ENCODE assay signal across 29 cellular contexts in genomic region chr12:107347261-107347660, GRCh38.
"Had no signal": no experiment of that assay in that cellular context is flagged by ENCODE, and none has a peak within 500 bp of the region (broad histone marks: within the 10 kb centered on the region; RNA-seq: fewer than 3 reads in every experiment).

No MANE protein-coding gene starts in this region.

- H3K4me3 ChIP-seq: heart left ventricle, left lung, lower lobe of right lung, ovary, right atrium auricular region, spleen, testis, tibial artery, upper lobe of right lung had no signal

- DNase-seq: heart left ventricle; hypothalamus; immature natural killer cell; kidney; left colon; left lung; lower lobe of right lung; mammary epithelial cell; mesenchymal stem cell; naive thymus-derived CD8-positive, alpha-beta T cell; ovary; small intestine; spleen; stimulated activated CD4-positive, alpha-beta T cell treated with anti-CD3 and anti-CD28 coated beads, Interleukin-4, amount 100 ng/mL, for 24 hours; stimulated activated naive CD4-positive, alpha-beta T cell treated with Interleukin-2 at 50 U/mL for 16 hours; stimulated activated naive CD8-positive, alpha-beta T cell treated with anti-CD3 and anti-CD28 coated beads, Interleukin-15, amount 100 ng/mL, for 72 hours; substantia nigra; testis; tibial artery; trophoblast cell; upper lobe of right lung had no signal

- H3K36me3 ChIP-seq: heart left ventricle, left lung, lower lobe of right lung, ovary, right atrium auricular region, spleen, tibial artery, upper lobe of right lung had no signal

- H3K27ac Mint-ChIP-seq: immature natural killer cell; nephron; progenitor cell of endocrine pancreas; stimulated activated memory B cell treated with anti-CD40 and anti-IgM and Interleukin-4, amounts not matched to agents 10 μg/mL and 1 μg/mL and 100 μg/mL, for 72 hours had no signal

- H3K36me3 Mint-ChIP-seq: stimulated activated memory B cell treated with anti-CD40 and anti-IgM and Interleukin-4, amounts not matched to agents 10 μg/mL and 1 μg/mL and 100 μg/mL, for 72 hours had no signal

- H3K4me1 ChIP-seq: lower lobe of right lung, right atrium auricular region, tibial artery, upper lobe of right lung had no signal

- H3K4me1 Mint-ChIP-seq: stimulated activated memory B cell treated with anti-CD40 and anti-IgM and Interleukin-4, amounts not matched to agents 10 μg/mL and 1 μg/mL and 100 μg/mL, for 72 hours had no signal

- FAIRE-seq: islet of Langerhans, kidney, small intestine, urothelium cell line had no signal

- H3K27me3 ChIP-seq: ovary, right atrium auricular region, testis, tibial artery, upper lobe of right lung had no signal

- ATAC-seq: heart left ventricle; left colon; left lung; lower lobe of right lung; naive thymus-derived CD8-positive, alpha-beta T cell; sciatic nerve; stimulated activated memory B cell treated with anti-CD40 and anti-IgM and Interleukin-4, amounts not matched to agents 10 μg/mL and 1 μg/mL and 100 μg/mL, for 72 hours; stimulated activated naive CD8-positive, alpha-beta T cell treated with anti-CD3 and anti-CD28 coated beads, Interleukin-15, amount 100 ng/mL, for 72 hours; upper lobe of right lung had no signal

- H3K4me3 Mint-ChIP-seq: immature natural killer cell; nephron; neural crest cell; stimulated activated memory B cell treated with anti-CD40 and anti-IgM and Interleukin-4, amounts not matched to agents 10 μg/mL and 1 μg/mL and 100 μg/mL, for 72 hours; stimulated activated naive CD8-positive, alpha-beta T cell treated with anti-CD3 and anti-CD28 coated beads, Interleukin-15, amount 100 ng/mL, for 72 hours had no signal

- H3K27ac ChIP-seq: heart left ventricle, left lung, lower lobe of right lung, ovary, right atrium auricular region, spleen, testis, tibial artery, upper lobe of right lung had no signal

- H3K9me3 Mint-ChIP-seq: immature natural killer cell; naive thymus-derived CD8-positive, alpha-beta T cell; neural crest cell had no signal

- H3K9me3 ChIP-seq: left lung, lower lobe of right lung, ovary, right atrium auricular region, testis, tibial artery, upper lobe of right lung had no signal

- H3K27me3 Mint-ChIP-seq: naive thymus-derived CD8-positive, alpha-beta T cell; stimulated activated naive CD8-positive, alpha-beta T cell treated with anti-CD3 and anti-CD28 coated beads, Interleukin-15, amount 100 ng/mL, for 72 hours had no signal
